ENCODE assay signal across 23 cellular contexts in the genomic region with DNA sequence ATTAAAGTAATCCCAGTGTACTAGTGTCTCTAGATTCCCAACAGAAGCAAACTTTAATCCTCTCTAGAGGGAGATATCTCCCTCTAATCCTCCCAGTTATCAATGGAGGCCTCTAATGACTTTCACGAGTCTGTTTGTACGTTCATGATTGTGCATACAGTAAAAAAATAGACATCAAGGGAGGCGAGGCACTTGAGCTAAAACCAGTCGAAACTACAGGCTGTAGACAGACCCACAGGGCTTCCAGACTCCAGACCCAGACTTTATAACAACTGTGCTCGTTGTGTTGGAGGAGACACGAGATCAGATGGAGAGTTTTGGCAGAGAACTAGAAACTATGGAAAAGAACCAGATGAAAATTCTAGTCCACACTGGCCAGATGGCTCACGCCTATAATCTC. TPM values are rescaled to one million over a fixed set of nuclear protein-coding genes. Genes with fewer than 3 reads are reported as not detected.
DNase-seq lines count a peak whose midpoint lies in the region; ATAC-seq and TF ChIP-seq lines count a peak whose summit lies in the region.
"Had no signal": no experiment of that assay in that cellular context is flagged by ENCODE, and none has a peak within 500 bp of the region (broad histone marks: within the 10 kb centered on the region; RNA-seq: fewer than 3 reads in every experiment).

No MANE protein-coding gene starts in this region.

- H3K4me1 ChIP-seq in mesenchymal stem cell (ENCODE audit: control insufficient read depth, insufficient read depth, low read depth, low read length) (no peaks in the 10 kb centered on the region), transverse colon (peaks cover 0 to 41% (median 12%) of the 10 kb centered on the region in 4 donors)
- H3K4me1 ChIP-seq: right lobe of liver, upper lobe of right lung had no signal

- no peak overlapping the region for H2BK12ac ChIP-seq in mesenchymal stem cell (ENCODE audit: low read length in 2 of 2)

- peaks cover 40% of the 10 kb centered on the region for H3K79me1 ChIP-seq in mesenchymal stem cell (replicated peaks; ENCODE audit: low read length, poor library complexity, severe bottlenecking)

- H4K91ac ChIP-seq in mesenchymal stem cell (ENCODE audit: low read length) = no peak overlapping the region

- no peak overlapping the region for H4K8ac ChIP-seq in mesenchymal stem cell (ENCODE audit: low read length)

- no peak overlapping the region for H2BK15ac ChIP-seq in mesenchymal stem cell (ENCODE audit: low read depth, poor library complexity, severe bottlenecking)

- WGBS in mesenchymal stem cell = 78% methylated on average over 7 of the region's 7 CpGs
- WGBS in transverse colon (ENCODE audit: low coverage in 1 of 2), 2 donors = 75 to 100% methylated on average over 6 to 7 of the region's 7 CpGs

- H3K9ac ChIP-seq in mesenchymal stem cell (ENCODE audit: low read length) = no peak overlapping the region

- no peak overlapping the region for H3K23ac ChIP-seq in mesenchymal stem cell (ENCODE audit: low read length in 2 of 2)

- no peak for TF ChIP-seq POLR2A in transverse colon (IDR thresholded peaks at IDR 0.05)

- peaks cover 49% of the 10 kb centered on the region for H3K36me3 Mint-ChIP-seq in stimulated activated memory B cell treated with anti-CD40 and anti-IgM and Interleukin-4, amounts not matched to agents 10 μg/mL and 1 μg/mL and 100 μg/mL, for 72 hours

- H3K18ac ChIP-seq in mesenchymal stem cell (ENCODE audit: low read depth in 1 of 2, low read length in 2 of 2) = no peak overlapping the region

- H3K4me3 ChIP-seq in WERI-Rb-1 (ENCODE audit: low read depth, low read length) (no peak overlapping the region), mesenchymal stem cell (ENCODE audit: insufficient read depth in 1 of 2, low read depth in 1 of 2, low read length in 2 of 2) (no peak overlapping the region), transverse colon (no peak overlapping the region)
- H3K4me3 ChIP-seq: dorsolateral prefrontal cortex, ovary, right lobe of liver, upper lobe of right lung had no signal

- no peak overlapping the region for H2BK120ac ChIP-seq in mesenchymal stem cell (ENCODE audit: low read depth, low read length)

- H3K14ac ChIP-seq in mesenchymal stem cell (ENCODE audit: low read length in 2 of 2) = no peak overlapping the region

- H2BK5ac ChIP-seq in mesenchymal stem cell (ENCODE audit: low read depth, low read length, poor library complexity, severe bottlenecking) = no peak overlapping the region

- H3K27me3 ChIP-seq in WERI-Rb-1 (ENCODE audit: insufficient read depth, low read depth, severe bottlenecking) = no peaks in the 10 kb centered on the region
- H3K27me3 ChIP-seq in mesenchymal stem cell (ENCODE audit: control insufficient read depth in 1 of 2, insufficient read depth in 1 of 2, low read length in 2 of 2) = no peaks in the 10 kb centered on the region
- no peaks in the 10 kb centered on the region for H3K27me3 ChIP-seq in transverse colon
- H3K27me3 ChIP-seq: BE2C, dorsolateral prefrontal cortex, ovary, right lobe of liver, upper lobe of right lung had no signal

- H3K9me3 ChIP-seq in WERI-Rb-1 (ENCODE audit: severe bottlenecking) = no peaks in the 10 kb centered on the region
- H3K9me3 ChIP-seq in mesenchymal stem cell (ENCODE audit: control insufficient read depth, low read length) = no peaks in the 10 kb centered on the region
- no peaks in the 10 kb centered on the region for H3K9me3 ChIP-seq in transverse colon
- H3K9me3 ChIP-seq: BE2C, ovary, right lobe of liver, upper lobe of right lung had no signal

- TF ChIP-seq EP300 in transverse colon (IDR thresholded peaks at IDR 0.05; ENCODE audit: low read depth) = no peak

- peaks cover 11% of the 10 kb centered on the region for H3K9me3 Mint-ChIP-seq in stimulated activated memory B cell treated with anti-CD40 and anti-IgM and Interleukin-4, amounts not matched to agents 10 μg/mL and 1 μg/mL and 100 μg/mL, for 72 hours

- TF ChIP-seq CTCF in WERI-Rb-1 (IDR thresholded peaks at IDR 0.05; ENCODE audit: low read depth, low read length) (no peak), transverse colon (IDR thresholded peaks at IDR 0.05) (no peak)

- H3K4me3 Mint-ChIP-seq in stimulated activated memory B cell treated with anti-CD40 and anti-IgM and Interleukin-4, amounts not matched to agents 10 μg/mL and 1 μg/mL and 100 μg/mL, for 72 hours = no peak overlapping the region

- peak; percentile 34 for DNase-seq in activated CD8-positive, alpha-beta memory T cell treated with anti-CD3 and anti-CD28 coated beads, Interleukin-2, amount 50 U/mL, for 48 hours
- DNase-seq in activated CD8-positive, alpha-beta memory T cell treated with anti-CD3 and anti-CD28 coated beads, Interleukin-2, amount 50 U/mL, for 4 hours = no peak
- DNase-seq in WERI-Rb-1 (no peak), mesenchymal stem cell (no peak), transverse colon (no peak)
- DNase-seq: 8988T; activated CD8-positive, alpha-beta memory T cell treated with anti-CD3 and anti-CD28 coated beads for 24 hours; BE2C; dorsolateral prefrontal cortex; GDM1; left colon; NCI-H1417 treated with DMSO at 0.1 percent for 48 hours; NCI-H526; ovary; right lobe of liver; SIG-M5; stimulated activated naive CD4-positive, alpha-beta T cell; upper lobe of right lung had no signal

- no peak overlapping the region for H3K4ac ChIP-seq in mesenchymal stem cell (ENCODE audit: low read depth in 1 of 2, low read length in 2 of 2)

- no peaks in the 10 kb centered on the region for H3K27me3 Mint-ChIP-seq in stimulated activated memory B cell treated with anti-CD40 and anti-IgM and Interleukin-4, amounts not matched to agents 10 μg/mL and 1 μg/mL and 100 μg/mL, for 72 hours

- H2AK5ac ChIP-seq in mesenchymal stem cell (ENCODE audit: low read length, severe bottlenecking) = no peak overlapping the region

- intact Hi-C loops in transverse colon (cut with DNase I; ENCODE audit: low total_unique reads) = no loop called here

- no peak overlapping the region for H2AFZ ChIP-seq in mesenchymal stem cell (ENCODE audit: low read depth, low read length)

- peak overlapping the region; percentile 65 for H3K27ac Mint-ChIP-seq in stimulated activated memory B cell treated with anti-CD40 and anti-IgM and Interleukin-4, amounts not matched to agents 10 μg/mL and 1 μg/mL and 100 μg/mL, for 72 hours

- H3K4me1 Mint-ChIP-seq in stimulated activated memory B cell treated with anti-CD40 and anti-IgM and Interleukin-4, amounts not matched to agents 10 μg/mL and 1 μg/mL and 100 μg/mL, for 72 hours = peaks cover 76% of the 10 kb centered on the region

- in situ Hi-C loops in transverse colon (cut with MboI; ENCODE audit: low pct_ligation_motif_present in 1 of 4, low pct_unique_long_range_greater_than_20kb in 1 of 4, low sequenced_read_pairs in 3 of 4) = no loop called here

- no peak for ATAC-seq in stimulated activated memory B cell treated with anti-CD40 and anti-IgM and Interleukin-4, amounts not matched to agents 10 μg/mL and 1 μg/mL and 100 μg/mL, for 72 hours
- ATAC-seq in GM18907 (IDR thresholded peaks at IDR 0.05; ENCODE audit: unreplicated experiment) (no peak), SK-N-SH treated with all-trans-retinoic acid at 6 μM for 48 hours (no peak)
- ATAC-seq: left colon, right lobe of liver, upper lobe of right lung had no signal

- H3K27ac ChIP-seq in WERI-Rb-1 = peak overlapping the region; percentile 54
- H3K27ac ChIP-seq in mesenchymal stem cell (ENCODE audit: low read length, poor library complexity, severe bottlenecking) = no peak overlapping the region
- H3K27ac ChIP-seq in transverse colon = no peak overlapping the region
- H3K27ac ChIP-seq: ovary, right lobe of liver, upper lobe of right lung had no signal

- H3K4me2 ChIP-seq in mesenchymal stem cell (ENCODE audit: low read length, poor library complexity, severe bottlenecking) = peak overlapping the region; percentile 9

- peaks cover 10% of the 10 kb centered on the region for H3K36me3 ChIP-seq in WERI-Rb-1
- peaks cover 2 to 4% of the 10 kb centered on the region in 2 experiments for H3K36me3 ChIP-seq in mesenchymal stem cell (ENCODE audit: control insufficient read depth in 1 of 2, insufficient read depth in 2 of 2, low read depth in 1 of 2, low read length in 2 of 2)
- peaks cover 0 to 5% (median 0%) of the 10 kb centered on the region in 4 donors for H3K36me3 ChIP-seq in transverse colon
- H3K36me3 ChIP-seq: ovary, right lobe of liver, upper lobe of right lung had no signal

TF ChIP-seq in SK-N-SH treated with all-trans-retinoic acid at 6 μM for 48 hours, 23 proteins besides CTCF, POLR2A, EP300 and RAD21:
- no peak for TF ChIP-seq RARB (CRISPR knock-in tag; IDR thresholded peaks at IDR 0.05)
- TF ChIP-seq, protein P1, sequence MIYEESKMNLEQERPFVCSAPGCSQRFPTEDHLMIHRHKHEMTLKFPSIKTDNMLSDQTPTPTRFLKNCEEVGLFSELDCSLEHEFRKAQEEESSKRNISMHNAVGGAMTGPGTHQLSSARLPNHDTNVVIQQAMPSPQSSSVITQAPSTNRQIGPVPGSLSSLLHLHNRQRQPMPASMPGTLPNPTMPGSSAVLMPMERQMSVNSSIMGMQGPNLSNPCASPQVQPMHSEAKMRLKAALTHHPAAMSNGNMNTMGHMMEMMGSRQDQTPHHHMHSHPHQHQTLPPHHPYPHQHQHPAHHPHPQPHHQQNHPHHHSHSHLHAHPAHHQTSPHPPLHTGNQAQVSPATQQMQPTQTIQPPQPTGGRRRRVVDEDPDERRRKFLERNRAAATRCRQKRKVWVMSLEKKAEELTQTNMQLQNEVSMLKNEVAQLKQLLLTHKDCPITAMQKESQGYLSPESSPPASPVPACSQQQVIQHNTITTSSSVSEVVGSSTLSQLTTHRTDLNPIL (CRISPR knock-in tag; IDR thresholded peaks at IDR 0.05; ENCODE audit: low read depth) = no peak
- TF ChIP-seq, protein P2, sequence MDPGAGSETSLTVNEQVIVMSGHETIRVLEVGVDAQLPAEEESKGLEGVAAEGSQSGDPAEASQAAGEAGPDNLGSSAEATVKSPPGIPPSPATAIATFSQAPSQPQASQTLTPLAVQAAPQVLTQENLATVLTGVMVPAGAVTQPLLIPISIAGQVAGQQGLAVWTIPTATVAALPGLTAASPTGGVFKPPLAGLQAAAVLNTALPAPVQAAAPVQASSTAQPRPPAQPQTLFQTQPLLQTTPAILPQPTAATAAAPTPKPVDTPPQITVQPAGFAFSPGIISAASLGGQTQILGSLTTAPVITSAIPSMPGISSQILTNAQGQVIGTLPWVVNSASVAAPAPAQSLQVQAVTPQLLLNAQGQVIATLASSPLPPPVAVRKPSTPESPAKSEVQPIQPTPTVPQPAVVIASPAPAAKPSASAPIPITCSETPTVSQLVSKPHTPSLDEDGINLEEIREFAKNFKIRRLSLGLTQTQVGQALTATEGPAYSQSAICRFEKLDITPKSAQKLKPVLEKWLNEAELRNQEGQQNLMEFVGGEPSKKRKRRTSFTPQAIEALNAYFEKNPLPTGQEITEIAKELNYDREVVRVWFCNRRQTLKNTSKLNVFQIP (CRISPR knock-in tag; IDR thresholded peaks at IDR 0.05; ENCODE audit: borderline replicate concordance, low read depth) = no peak

RNA-seq across cellular contexts. Expression of a gene that starts 7.0 kb away (rescaled TPM):
- polyA plus RNA-seq in mesenchymal stem cell (2013, experiment 1 of 2) = 10.4 TPM
- 7.8 TPM for polyA plus RNA-seq in mesenchymal stem cell (2013, experiment 2 of 2)
- 100 to 1,000 TPM in 1 of 4 donors, 10 to 100 TPM in 3; 55.7 to 166 (median 91.5) TPM for total RNA-seq in transverse colon

RNA-seq across cellular contexts. Expression of a gene that starts 53.7 kb away (rescaled TPM):
- polyA plus RNA-seq in mesenchymal stem cell (2013, experiment 1 of 2) = not detected
- polyA plus RNA-seq in mesenchymal stem cell (2013, experiment 2 of 2) = not detected
- total RNA-seq in transverse colon = not detected
- total RNA-seq: H1, left colon, ovary, right lobe of liver, upper lobe of right lung had no signal
- polyA plus RNA-seq: esophagus, H1, ovary had no signal
